ENCODE assay signal across 28 cellular contexts in the genomic region with DNA sequence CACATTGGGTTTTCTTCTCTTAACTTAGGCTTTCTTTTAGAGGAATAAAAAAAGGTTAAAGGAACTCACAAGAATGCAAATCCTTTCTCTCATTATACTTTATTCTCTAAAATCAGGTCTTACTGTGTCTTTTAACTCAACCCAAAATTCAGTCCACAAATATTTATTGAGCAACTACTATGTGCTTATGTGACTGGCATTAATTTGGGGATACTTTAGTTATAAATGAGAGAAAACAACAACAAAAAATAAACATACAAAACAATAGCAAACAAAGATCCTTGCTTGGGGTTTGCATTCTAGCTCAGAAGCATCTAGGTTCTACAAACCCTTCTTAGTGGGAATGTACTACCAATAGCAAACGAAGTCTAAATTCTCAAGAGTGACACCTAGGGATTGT.
"Had no signal": no experiment of that assay in that cellular context is flagged by ENCODE, and none has a peak within 500 bp of the region (broad histone marks: within the 10 kb centered on the region; RNA-seq: fewer than 3 reads in every experiment).

No MANE protein-coding gene starts in this region.

- H3K4me2 ChIP-seq: neural progenitor cell had no signal

- H3K36me3 ChIP-seq: neural progenitor cell, ovary had no signal

- H3K27ac ChIP-seq: neural progenitor cell, ovary, parathyroid adenoma, psoas muscle, right lobe of liver, sigmoid colon, stomach, thoracic aorta, thyroid gland, tibial nerve, upper lobe of left lung, vagina had no signal

- ATAC-seq: psoas muscle; right cardiac atrium; right lobe of liver; stimulated activated effector memory CD8-positive, alpha-beta T cell treated with anti-CD3 and anti-CD28 coated beads, Interleukin-12 subunit alpha, Interleukin-12 subunit beta, amount 100 ng/mL, for 72 hours; stimulated activated naive B cell treated with anti-CD40 and anti-IgM and Interleukin-4, amounts not matched to agents 10 μg/mL and 1 μg/mL and 100 μg/mL, for 72 hours had no signal

- H3K27me3 ChIP-seq: neural progenitor cell, ovary, right lobe of liver, sigmoid colon, stomach, thyroid gland, tibial nerve, upper lobe of left lung, vagina had no signal

- H3K9me3 ChIP-seq: ovary, psoas muscle, right lobe of liver, sigmoid colon, stomach, thoracic aorta, thyroid gland, tibial nerve, upper lobe of left lung, vagina had no signal

- H3K9me3 Mint-ChIP-seq: nephron; neural progenitor cell; stimulated activated effector memory CD8-positive, alpha-beta T cell treated with anti-CD3 and anti-CD28 coated beads, Interleukin-12 subunit alpha, Interleukin-12 subunit beta, amount 100 ng/mL, for 72 hours; stimulated activated naive B cell treated with anti-CD40 and anti-IgM and Interleukin-4, amounts not matched to agents 10 μg/mL and 1 μg/mL and 100 μg/mL, for 72 hours; stimulated activated naive CD8-positive, alpha-beta T cell treated with anti-CD3 and anti-CD28 coated beads, Interleukin-15, Interleukin-2, amounts not matched to agents 100 ng/mL and 50 ng/mL, for 24 hours had no signal

- H3K27me3 Mint-ChIP-seq: progenitor cell of endocrine pancreas; stimulated activated naive B cell treated with anti-CD40 and anti-IgM and Interleukin-4, amounts not matched to agents 10 μg/mL and 1 μg/mL and 100 μg/mL, for 72 hours; stimulated activated naive CD8-positive, alpha-beta T cell treated with anti-CD3 and anti-CD28 coated beads, Interleukin-15, Interleukin-2, amounts not matched to agents 100 ng/mL and 50 ng/mL, for 24 hours had no signal

- H3K4me1 ChIP-seq: neural progenitor cell, parathyroid adenoma, psoas muscle, sigmoid colon, stomach, thyroid gland, tibial nerve, upper lobe of left lung, vagina had no signal

- H3K79me2 ChIP-seq: parathyroid adenoma had no signal

- H2AFZ ChIP-seq: neural progenitor cell, parathyroid adenoma had no signal

- H3K9ac ChIP-seq: neural progenitor cell, parathyroid adenoma had no signal

- H3K4me1 Mint-ChIP-seq: nephron, neural progenitor cell had no signal

- H3K27ac Mint-ChIP-seq: nephron; neural progenitor cell; stimulated activated effector memory CD8-positive, alpha-beta T cell treated with anti-CD3 and anti-CD28 coated beads, Interleukin-12 subunit alpha, Interleukin-12 subunit beta, amount 100 ng/mL, for 72 hours; stimulated activated naive B cell treated with anti-CD40 and anti-IgM and Interleukin-4, amounts not matched to agents 10 μg/mL and 1 μg/mL and 100 μg/mL, for 72 hours had no signal

- H3K4me3 Mint-ChIP-seq: nephron; neural progenitor cell; stimulated activated effector memory CD8-positive, alpha-beta T cell treated with anti-CD3 and anti-CD28 coated beads, Interleukin-12 subunit alpha, Interleukin-12 subunit beta, amount 100 ng/mL, for 72 hours; stimulated activated naive B cell treated with anti-CD40 and anti-IgM and Interleukin-4, amounts not matched to agents 10 μg/mL and 1 μg/mL and 100 μg/mL, for 72 hours; stimulated activated naive CD8-positive, alpha-beta T cell treated with anti-CD3 and anti-CD28 coated beads, Interleukin-15, Interleukin-2, amounts not matched to agents 100 ng/mL and 50 ng/mL, for 24 hours had no signal

- FAIRE-seq: small intestine, urothelium cell line had no signal

- DNase-seq: occipital lobe; ovary; posterior cingulate gyrus; psoas muscle; right cardiac atrium; right lobe of liver; sigmoid colon; small intestine; stimulated activated CD4-positive, alpha-beta T cell treated with anti-CD3 and anti-CD28 coated beads, Interleukin-15, amount 100 ng/mL, for 24 hours; stimulated activated CD4-positive, alpha-beta T cell treated with anti-CD3 and anti-CD28 coated beads, Interleukin-2, amount 100 ng/mL, for 24 hours; stimulated activated CD4-positive, alpha-beta T cell treated with anti-CD3 and anti-CD28 coated beads, Interleukin-2, amount 100 ng/mL, for 48 hours; stimulated activated CD4-positive, alpha-beta T cell treated with anti-CD3 and anti-CD28 coated beads, Interleukin-4, amount 100 ng/mL, for 24 hours; stimulated activated naive B cell treated with anti-CD40 and anti-IgM and Interleukin-4, amounts not matched to agents 10 μg/mL and 1 μg/mL and 100 μg/mL, for 72 hours; stimulated activated naive CD4-positive, alpha-beta T cell treated with Interleukin-2 at 50 U/mL for 16 hours; stomach; thyroid gland; trophoblast cell; upper lobe of left lung had no signal

- H3K4me3 ChIP-seq: neural progenitor cell, ovary, psoas muscle, right lobe of liver, sigmoid colon, stomach, thoracic aorta, thyroid gland, tibial nerve, upper lobe of left lung, vagina had no signal
